13 cellular contexts compared by ENCODE assay signal in the genomic region with DNA sequence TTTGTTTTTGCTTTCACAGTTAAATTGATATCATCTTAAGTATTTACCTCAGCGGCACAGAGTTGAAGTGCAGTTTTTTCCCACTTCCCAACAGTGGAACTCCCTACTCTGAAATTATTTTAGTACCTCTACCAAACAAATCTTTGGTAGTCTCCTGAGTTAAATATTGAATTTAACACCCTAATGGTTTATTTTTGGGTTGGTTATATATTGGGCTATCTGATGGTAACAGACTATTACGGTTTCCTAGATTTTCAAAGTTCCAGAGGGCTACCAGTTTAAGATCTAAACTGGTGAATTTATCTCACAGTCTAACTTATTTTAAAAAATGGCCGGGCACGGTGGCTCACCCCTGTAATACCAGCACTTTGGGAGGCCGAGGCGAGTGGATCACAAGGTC. TPM values are rescaled to one million over a fixed set of nuclear protein-coding genes. Genes with fewer than 3 reads are reported as not detected.
DNase-seq lines count a peak whose midpoint lies in the region; ATAC-seq and TF ChIP-seq lines count a peak whose summit lies in the region.
"Had no signal": no experiment of that assay in that cellular context is flagged by ENCODE, and none has a peak within 500 bp of the region (broad histone marks: within the 10 kb centered on the region; RNA-seq: fewer than 3 reads in every experiment).

No MANE protein-coding gene starts in this region.

- H3K36me3 ChIP-seq in iPS-15b (ENCODE audit: control insufficient read depth, insufficient read depth, low read length) (no peaks in the 10 kb centered on the region), thoracic aorta (no peaks in the 10 kb centered on the region)
- H3K36me3 ChIP-seq: brain microvascular endothelial cell had no signal

- peaks cover 20% of the 10 kb centered on the region for H3K27me3 Mint-ChIP-seq in activated naive CD4-positive, alpha-beta T cell treated with anti-CD3 and anti-CD28 coated beads for 36 hours (ENCODE audit: low read depth)

- peaks cover 5% of the 10 kb centered on the region for H3K36me3 Mint-ChIP-seq in activated naive CD4-positive, alpha-beta T cell treated with anti-CD3 and anti-CD28 coated beads for 36 hours (ENCODE audit: low read depth)

- no peak overlapping the region for H3K27ac ChIP-seq in thoracic aorta

- H3K27me3 ChIP-seq in iPS-15b (ENCODE audit: control insufficient read depth, insufficient read depth, low read length) (no peaks in the 10 kb centered on the region), thoracic aorta (replicated peaks; ENCODE audit: insufficient read depth) (no peaks in the 10 kb centered on the region)
- H3K27me3 ChIP-seq: brain microvascular endothelial cell had no signal

- peak overlapping the region; percentile 97 for H3K4me3 Mint-ChIP-seq in activated naive CD4-positive, alpha-beta T cell treated with anti-CD3 and anti-CD28 coated beads for 36 hours

- H3K9me3 Mint-ChIP-seq in activated naive CD4-positive, alpha-beta T cell treated with anti-CD3 and anti-CD28 coated beads for 36 hours, result no peaks in the 10 kb centered on the region

- peaks cover 6% of the 10 kb centered on the region for H3K4me1 ChIP-seq in iPS-15b (ENCODE audit: control insufficient read depth, insufficient read depth, low read length)
- peaks cover 0 to 38% of the 10 kb centered on the region in 2 donors for H3K4me1 ChIP-seq in thoracic aorta (ENCODE audit: control insufficient read depth in 1 of 2, low read depth in 2 of 2)

- H3K9ac ChIP-seq in iPS-15b (ENCODE audit: low read depth, low read length), result no peak overlapping the region

- H3K9me3 ChIP-seq in iPS-15b (ENCODE audit: control insufficient read depth, insufficient read depth, low read length) (no peaks in the 10 kb centered on the region), thoracic aorta (no peaks in the 10 kb centered on the region)

- intact Hi-C loops in activated naive CD4-positive, alpha-beta T cell treated with anti-CD3 and anti-CD28 coated beads for 36 hours (cut with micrococcal nuclease), result loop anchor here (5.0 kb wide), 3 partner anchors 645 to 1195 kb away; partner anchors contain the start of genes IMMP2L and LRRN3

- TF ChIP-seq CTCF in WI38 (IDR thresholded peaks at IDR 0.05; ENCODE audit: low read depth, low read length) (no peak), thoracic aorta (IDR thresholded peaks at IDR 0.05) (no peak)

- H3K27ac Mint-ChIP-seq in activated naive CD4-positive, alpha-beta T cell treated with anti-CD3 and anti-CD28 coated beads for 36 hours, result no peak overlapping the region

- H3K4me1 Mint-ChIP-seq in activated naive CD4-positive, alpha-beta T cell treated with anti-CD3 and anti-CD28 coated beads for 36 hours (ENCODE audit: low read depth), result peaks cover 41% of the 10 kb centered on the region

- DNase-seq in activated naive CD4-positive, alpha-beta T cell treated with anti-CD3 and anti-CD28 coated beads for 36 hours, result no peak
- DNase-seq in activated naive CD4-positive, alpha-beta T cell treated with anti-CD3 and anti-CD28 coated beads, Interleukin-2, amount 50 U/mL, for 16 hours, result no peak
- no peak for DNase-seq in thoracic aorta (ENCODE audit: low spot score)
- no peak for DNase-seq in effector CD4-positive, alpha-beta T cell
- DNase-seq in ecto neural progenitor cell (ENCODE audit: low spot score), result no peak
- no peak for DNase-seq in NCI-H446 (lab: John Stamatoyannopoulos, UW)
- DNase-seq: brain microvascular endothelial cell, C1 segment of cervical spinal cord, GOT3, NCI-H345, retina had no signal

- no peak for ATAC-seq in thoracic aorta (ENCODE audit: insufficient number of reproducible peaks, low FRiP score, low read depth)

- peak overlapping the region; percentile 98 for H3K4me3 ChIP-seq in WI38 (ENCODE audit: low read depth, low read length)
- H3K4me3 ChIP-seq in iPS-15b (ENCODE audit: low read depth, low read length), result peak overlapping the region; percentile 89
- peak overlapping the region; percentile 87 for H3K4me3 ChIP-seq in thoracic aorta

- CTCF ChIA-PET in activated naive CD4-positive, alpha-beta T cell treated with anti-CD3 and anti-CD28 coated beads for 36 hours (lab: Charles Lee), result no interaction called here

RNA-seq across cellular contexts. Expression of gene ZNF277, which starts 1.3 kb away (rescaled TPM):
- 10 to 100 TPM; 27.0 to 28.2 TPM for total RNA-seq in activated naive CD4-positive, alpha-beta T cell treated with anti-CD3 and anti-CD28 coated beads for 36 hours
- total RNA-seq in thoracic aorta, result 10 to 100 TPM; 27.9 to 41.5 TPM

RNA-seq across cellular contexts. Expression of gene DOCK4, which starts 1.6 kb away (rescaled TPM):
- under 1 TPM; 0.43 to 0.62 TPM for total RNA-seq in activated naive CD4-positive, alpha-beta T cell treated with anti-CD3 and anti-CD28 coated beads for 36 hours
- total RNA-seq in thoracic aorta, result 10 to 100 TPM; 22.3 to 71.5 TPM

Comparison
In these comparisons a context has a peak if more than half of its experiments do, and no peak if none do; other contexts are left out.
1. RNA of gene DOCK4, which starts 1.6 kb away (total RNA-seq): 22.3 to 71.5 TPM in thoracic aorta; 0.43 to 0.62 TPM in activated naive CD4-positive, alpha-beta T cell treated with anti-CD3 and anti-CD28 coated beads for 36 hours; every median in the first group is over 10 times any median in the second.
2. Peak in every context shown above with its lines, with median percentiles within 50 percentile points of each other: H3K4me3 ChIP-seq.